In genomic region chr21:29610960-29611359, GRCh38 we compare ENCODE assay signal across 28 cellular contexts.
DNase-seq lines count a peak whose midpoint lies in the region; ATAC-seq and TF ChIP-seq lines count a peak whose summit lies in the region.
"Had no signal": no experiment of that assay in that cellular context is flagged by ENCODE, and none has a peak within 500 bp of the region (broad histone marks: within the 10 kb centered on the region; RNA-seq: fewer than 3 reads in every experiment).

No MANE protein-coding gene starts in this region.

- H3K36me3 Mint-ChIP-seq in MCF 10A (ENCODE audit: insufficient read depth, unreplicated experiment) = no peaks in the 10 kb centered on the region
- H3K36me3 Mint-ChIP-seq: CD14-positive monocyte, IgD-negative memory B cell had no signal

- no peaks in the 10 kb centered on the region for H3K27me3 ChIP-seq in breast epithelium
- H3K27me3 ChIP-seq: BE2C, SJSA1 had no signal

- CTCF ChIA-PET in MCF 10A (lab: Yijun Ruan, JAX) = no interaction called here

- intact Hi-C loops in MCF 10A (cut with micrococcal nuclease) = no loop called here
- intact Hi-C loops in breast epithelium (cut with DNase I; ENCODE audit: low total_unique reads) = no loop called here

- no peaks in the 10 kb centered on the region for H3K4me1 Mint-ChIP-seq in MCF 10A (ENCODE audit: insufficient read depth, unreplicated experiment)
- H3K4me1 Mint-ChIP-seq: CD14-positive monocyte; CD8-positive, alpha-beta memory T cell; IgD-negative memory B cell had no signal

- no TSS peak for BruUV-seq in MCF 10A (replicated peaks; lab: Mats Ljungman, UMichigan)

- H3K27ac Mint-ChIP-seq in MCF 10A (ENCODE audit: low read depth, unreplicated experiment) = no peak overlapping the region
- H3K27ac Mint-ChIP-seq: CD14-positive monocyte; CD8-positive, alpha-beta memory T cell; IgD-negative memory B cell had no signal

- no peaks in the 10 kb centered on the region for H3K9me3 Mint-ChIP-seq in MCF 10A (ENCODE audit: unreplicated experiment)
- H3K9me3 Mint-ChIP-seq: CD8-positive, alpha-beta memory T cell had no signal

- ATAC-seq in HG02588 (IDR thresholded peaks at IDR 0.05; ENCODE audit: unreplicated experiment) (no peak), HG02938 (IDR thresholded peaks at IDR 0.05; ENCODE audit: unreplicated experiment) (no peak)
- ATAC-seq: HCT116 had no signal

- H3K36me3 ChIP-seq in breast epithelium = no peaks in the 10 kb centered on the region
- H3K36me3 ChIP-seq: BE2C, SJSA1 had no signal

- no peak overlapping the region for H3K4me3 Mint-ChIP-seq in MCF 10A (ENCODE audit: unreplicated experiment)
- H3K4me3 Mint-ChIP-seq: CD14-positive monocyte; CD8-positive, alpha-beta memory T cell; IgD-negative memory B cell had no signal

- POLR2A ChIA-PET in MCF 10A (lab: Yijun Ruan, JAX) = interaction anchor here (0.5 kb wide), 1 partner anchor 35 kb away, joined by 3 read pairs; no protein-coding TSS in a partner anchor

- H3K27ac ChIP-seq in breast epithelium = no peak overlapping the region
- H3K27ac ChIP-seq: 22Rv1, KMS-11, PC-9, SJSA1 had no signal

- no peak for TF ChIP-seq CTCF in MCF 10A (IDR thresholded peaks at IDR 0.05; ENCODE audit: unreplicated experiment)
- no peak for TF ChIP-seq CTCF in breast epithelium (IDR thresholded peaks at IDR 0.05)
- no peak for TF ChIP-seq CTCF in choroid plexus epithelial cell (conservative IDR thresholded peaks at IDR 0.05; ENCODE audit: low read depth, low read length)
- no peak for TF ChIP-seq CTCF in fibroblast of pulmonary artery (IDR thresholded peaks at IDR 0.05; ENCODE audit: low read length, missing control alignments)

- H3K4me3 ChIP-seq in breast epithelium (no peak overlapping the region), choroid plexus epithelial cell (ENCODE audit: low read depth, low read length) (no peak overlapping the region), fibroblast of pulmonary artery (replicated peaks; ENCODE audit: low read depth, low read length) (no peak overlapping the region)
- H3K4me3 ChIP-seq: PC-9, SJSA1 had no signal

- no peaks in the 10 kb centered on the region for H3K9me3 ChIP-seq in breast epithelium
- H3K9me3 ChIP-seq: BE2C, SJSA1 had no signal

- no peak for TF ChIP-seq POLR2A in breast epithelium (IDR thresholded peaks at IDR 0.05)

- H3K27me3 Mint-ChIP-seq in MCF 10A (ENCODE audit: insufficient read depth, unreplicated experiment) = no peaks in the 10 kb centered on the region
- H3K27me3 Mint-ChIP-seq: IgD-negative memory B cell had no signal

- no peaks in the 10 kb centered on the region for H3K4me1 ChIP-seq in breast epithelium
- H3K4me1 ChIP-seq: BE2C, SJSA1 had no signal

- DNase-seq in MCF 10A (ENCODE audit: unreplicated experiment) (peak; percentile 30), breast epithelium (ENCODE audit: low spot score in 2 of 2) (no peak), choroid plexus epithelial cell (ENCODE audit: low read depth) (peak; percentile 43), fibroblast of pulmonary artery (ENCODE audit: low read depth) (peak; percentile 77), stromal cell of bone marrow (ENCODE audit: low read depth) (peak; percentile 25), NCI-H2171 (lab: John Stamatoyannopoulos, UW) (no peak)
- DNase-seq: ACHN; BE2C; CD8-positive, alpha-beta memory T cell; DMS79 treated with DMSO at 0.1 percent for 48 hours; GF-D8; NCI-H1092 treated with DMSO at 0.1 percent for 48 hours; NCI-H1436; NCI-H187; NCI-H2107; NCI-H446; NCI-H524 treated with DMSO at 0.1 percent for 48 hours; NK-92 treated with Interleukin-12 subunit alpha and Interleukin-12 subunit beta, amount 100 ng/mL, for 24 hours; PC-9; Right ventricle myocardium superior had no signal

Comparison
In these comparisons a context has a peak if more than half of its experiments do, and no peak if none do; other contexts are left out.
1. DNase-seq: peak in MCF 10A (single experiment), choroid plexus epithelial cell (single experiment), fibroblast of pulmonary artery (single experiment) and stromal cell of bone marrow (single experiment); none in breast epithelium (0 of 2) and NCI-H2171 (single experiment).